Comparison of ENCODE assay signal across 8 cellular contexts in the genomic region with DNA sequence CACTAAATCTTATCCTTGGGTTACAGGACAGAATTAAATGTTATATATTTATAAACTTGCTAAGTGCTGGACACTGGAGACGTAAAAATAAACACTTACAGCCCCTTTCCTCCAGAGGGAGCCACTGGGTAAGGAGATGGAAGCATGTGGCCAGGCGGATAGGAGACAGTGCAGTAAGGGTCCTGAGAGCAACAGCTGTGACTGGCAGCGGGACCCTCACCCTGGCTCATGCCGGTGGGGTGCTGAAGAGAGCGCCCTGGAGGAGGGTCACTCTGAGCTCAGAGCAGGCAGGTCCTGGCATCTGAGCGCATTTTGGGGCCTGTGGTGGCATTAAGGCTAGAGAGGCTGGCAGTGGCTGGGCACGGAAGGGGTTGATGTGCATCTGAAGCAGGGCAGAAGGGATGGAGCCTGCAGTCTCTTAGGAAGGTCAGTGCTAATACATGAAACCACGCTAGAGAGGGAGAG. TPM values are rescaled to one million over a fixed set of nuclear protein-coding genes. Genes with fewer than 3 reads are reported as not detected.
DNase-seq lines count a peak whose midpoint lies in the region; ATAC-seq and TF ChIP-seq lines count a peak whose summit lies in the region.

No MANE protein-coding gene starts in this region.

- TF ChIP-seq CTCF in thyroid gland (IDR thresholded peaks at IDR 0.05): peak in 5 of 6 experiments; percentile 10 to 46 (median 27)

- H3K4me3 Mint-ChIP-seq in activated naive CD4-positive, alpha-beta T cell treated with anti-CD3 and anti-CD28 coated beads for 36 hours: no peak overlapping the region
- no peak overlapping the region for H3K4me3 Mint-ChIP-seq in activated T-cell treated with anti-CD3 and anti-CD28 coated beads, Interleukin-2, amount 50 U/mL, for 72 hours

- TF ChIP-seq POLR2A in thyroid gland (IDR thresholded peaks at IDR 0.05): no peak

- 96 to 97% methylated on average over 5 to 8 of the region's 8 CpGs for WGBS in thyroid gland, 2 donors

- intact Hi-C loops in activated naive CD4-positive, alpha-beta T cell treated with anti-CD3 and anti-CD28 coated beads for 36 hours (cut with micrococcal nuclease): no loop called here
- intact Hi-C loops in thyroid gland (cut with DNase I): no loop called here

- H3K4me3 ChIP-seq in thyroid gland (replicated peaks in 1 of 3): no peak overlapping the region

- ATAC-seq in activated T-cell treated with anti-CD3 and anti-CD28 coated beads, Interleukin-2, amount 50 U/mL, for 72 hours (replicated peaks in 1 of 2): peak; percentile 25 to 54
- ATAC-seq in HG03039 (IDR thresholded peaks at IDR 0.05; ENCODE audit: unreplicated experiment) (no peak), HG03175 (IDR thresholded peaks at IDR 0.05; ENCODE audit: unreplicated experiment) (no peak)

- H3K36me3 Mint-ChIP-seq in activated naive CD4-positive, alpha-beta T cell treated with anti-CD3 and anti-CD28 coated beads for 36 hours (ENCODE audit: low read depth): peaks cover 41% of the 10 kb centered on the region
- H3K36me3 Mint-ChIP-seq in activated T-cell treated with anti-CD3 and anti-CD28 coated beads, Interleukin-2, amount 50 U/mL, for 72 hours (ENCODE audit: insufficient read depth in 2 of 2): peaks cover 11 to 37% of the 10 kb centered on the region in 2 donors

- CTCF ChIA-PET in activated naive CD4-positive, alpha-beta T cell treated with anti-CD3 and anti-CD28 coated beads for 36 hours (lab: Charles Lee): interaction anchor here (0.6 to 4.8 kb wide), 6 partner anchors 10 to 68 kb away, joined by 3 to 19 read pairs (median 4); no protein-coding TSS in a partner anchor

- no peaks in the 10 kb centered on the region for H3K27me3 Mint-ChIP-seq in activated naive CD4-positive, alpha-beta T cell treated with anti-CD3 and anti-CD28 coated beads for 36 hours (ENCODE audit: low read depth)
- H3K27me3 Mint-ChIP-seq in activated T-cell treated with anti-CD3 and anti-CD28 coated beads, Interleukin-2, amount 50 U/mL, for 72 hours (ENCODE audit: low read depth): no peaks in the 10 kb centered on the region

- H3K27me3 ChIP-seq in thyroid gland: no peaks in the 10 kb centered on the region

- H3K9me3 Mint-ChIP-seq in activated naive CD4-positive, alpha-beta T cell treated with anti-CD3 and anti-CD28 coated beads for 36 hours: no peaks in the 10 kb centered on the region
- no peaks in the 10 kb centered on the region for H3K9me3 Mint-ChIP-seq in activated T-cell treated with anti-CD3 and anti-CD28 coated beads, Interleukin-2, amount 50 U/mL, for 72 hours

- no peaks in the 10 kb centered on the region for H3K9me3 ChIP-seq in thyroid gland

- H3K27ac ChIP-seq in thyroid gland: no peak overlapping the region

- peaks cover 82 to 92% of the 10 kb centered on the region in 2 donors for H3K36me3 ChIP-seq in thyroid gland

- H3K27ac Mint-ChIP-seq in activated naive CD4-positive, alpha-beta T cell treated with anti-CD3 and anti-CD28 coated beads for 36 hours: peak overlapping the region; percentile 44
- peak overlapping the region; percentile 9 for H3K27ac Mint-ChIP-seq in activated T-cell treated with anti-CD3 and anti-CD28 coated beads, Interleukin-2, amount 50 U/mL, for 72 hours

- peaks cover 2% of the 10 kb centered on the region for H3K4me1 Mint-ChIP-seq in activated naive CD4-positive, alpha-beta T cell treated with anti-CD3 and anti-CD28 coated beads for 36 hours (ENCODE audit: low read depth)
- H3K4me1 Mint-ChIP-seq in activated T-cell treated with anti-CD3 and anti-CD28 coated beads, Interleukin-2, amount 50 U/mL, for 72 hours (ENCODE audit: low read depth): no peaks in the 10 kb centered on the region

- peak; percentile 41 for DNase-seq in activated naive CD4-positive, alpha-beta T cell treated with anti-CD3 and anti-CD28 coated beads for 36 hours
- no peak for DNase-seq in activated naive CD4-positive, alpha-beta T cell treated with Interleukin-2 at 50 U/mL for 16 hours
- peak; percentile 34 for DNase-seq in MV-4-11 (lab: John Stamatoyannopoulos, UW)
- DNase-seq in activated T-cell treated with anti-CD3 and anti-CD28 coated beads, Interleukin-2, amount 50 U/mL, for 72 hours: peak; percentile 38 to 39
- peak; percentile 51 for DNase-seq in hepatic stellate cell (ENCODE audit: low spot score)
- no peak for DNase-seq in thyroid gland

- H3K4me1 ChIP-seq in thyroid gland: no peaks in the 10 kb centered on the region

RNA-seq across cellular contexts. Expression of a gene that starts 16.0 kb away (rescaled TPM):
- 100 to 1,000 TPM; 115 to 119 TPM for total RNA-seq in activated naive CD4-positive, alpha-beta T cell treated with anti-CD3 and anti-CD28 coated beads for 36 hours
- 100 to 1,000 TPM; 152 to 188 TPM for total RNA-seq in activated T-cell treated with anti-CD3 and anti-CD28 coated beads, Interleukin-2, amount 50 U/mL, for 72 hours
- total RNA-seq in thyroid gland: 100 to 1,000 TPM; 104 to 218 (median 165) TPM

RNA-seq across cellular contexts. Expression of a gene that starts 55.4 kb away (rescaled TPM):
- 10 to 100 TPM; 71.6 to 73.1 TPM for total RNA-seq in activated naive CD4-positive, alpha-beta T cell treated with anti-CD3 and anti-CD28 coated beads for 36 hours
- total RNA-seq in activated T-cell treated with anti-CD3 and anti-CD28 coated beads, Interleukin-2, amount 50 U/mL, for 72 hours: 10 to 100 TPM; 39.7 to 50.4 TPM
- total RNA-seq in thyroid gland: 10 to 100 TPM; 23.4 to 44.1 (median 29.6) TPM

Comparison
In these comparisons a context has a peak if more than half of its experiments do, and no peak if none do; other contexts are left out.
1. DNase-seq: peak in activated naive CD4-positive, alpha-beta T cell treated with anti-CD3 and anti-CD28 coated beads for 36 hours (single experiment), MV-4-11 (single experiment), activated T-cell treated with anti-CD3 and anti-CD28 coated beads, Interleukin-2, amount 50 U/mL, for 72 hours (2 of 2) and hepatic stellate cell (single experiment); none in activated naive CD4-positive, alpha-beta T cell treated with Interleukin-2 at 50 U/mL for 16 hours (single experiment) and thyroid gland (0 of 2).
2. ATAC-seq: peak in activated T-cell treated with anti-CD3 and anti-CD28 coated beads, Interleukin-2, amount 50 U/mL, for 72 hours (2 of 2); none in HG03039 (single experiment) and HG03175 (single experiment).